ENCODE assay signal across 1 cellular context in genomic region chr7:142855401-142855743, GRCh38.
TF ChIP-seq lines count a peak whose summit lies in the region.

No MANE protein-coding gene starts in this region.

TF ChIP-seq in HepG2, 621 proteins besides CTCF, POLR2A, EP300 and RAD21:
- no peak for TF ChIP-seq PATZ1 (CRISPR knock-in tag; IDR thresholded peaks at IDR 0.05)
- TF ChIP-seq ZNF224 (CRISPR knock-in tag; IDR thresholded peaks at IDR 0.05) = no peak
